Comparison of ENCODE assay signal across 15 cellular contexts in genomic region chr5:54295658-54296276, GRCh38. TPM values are rescaled to one million over a fixed set of nuclear protein-coding genes. Genes with fewer than 3 reads are reported as not detected.
DNase-seq lines count a peak whose midpoint lies in the region; ATAC-seq lines count a peak whose summit lies in the region.
"Had no signal": no experiment of that assay in that cellular context is flagged by ENCODE, and none has a peak within 500 bp of the region (broad histone marks: within the 10 kb centered on the region; RNA-seq: fewer than 3 reads in every experiment).

No MANE protein-coding gene starts in this region.

- POLR2A ChIA-PET in activated CD8-positive, alpha-beta T cell treated with anti-CD3 and anti-CD28 coated beads, Interleukin-2, amount 10 ng/mL, durations not matched to agents 7 days and 5 days (lab: Charles Lee) = no interaction called here

- H3K4me3 Mint-ChIP-seq in activated CD8-positive, alpha-beta T cell treated with anti-CD3 and anti-CD28 coated beads, Interleukin-2, amount 10 ng/mL, durations not matched to agents 7 days and 5 days = no peak overlapping the region
- H3K4me3 Mint-ChIP-seq: activated naive CD8-positive, alpha-beta T cell treated with anti-CD3 and anti-CD28 coated beads, Interleukin-2, amount 50 U/mL, for 24 hours; CD4-positive, CD25-positive, alpha-beta regulatory T cell; stimulated activated naive CD8-positive, alpha-beta T cell treated with anti-CD3 and anti-CD28 coated beads, Interleukin-15, Interleukin-2, amounts not matched to agents 100 ng/mL and 50 ng/mL, for 24 hours had no signal

- no peaks in the 10 kb centered on the region for H3K36me3 Mint-ChIP-seq in activated CD8-positive, alpha-beta T cell treated with anti-CD3 and anti-CD28 coated beads, Interleukin-2, amount 10 ng/mL, durations not matched to agents 7 days and 5 days (ENCODE audit: low read depth)

- no peaks in the 10 kb centered on the region for H3K27me3 ChIP-seq in right cardiac atrium (ENCODE audit: control insufficient read depth, insufficient read depth)
- H3K27me3 ChIP-seq: ovary, SJSA1 had no signal

- H3K27me3 Mint-ChIP-seq in activated CD8-positive, alpha-beta T cell treated with anti-CD3 and anti-CD28 coated beads, Interleukin-2, amount 10 ng/mL, durations not matched to agents 7 days and 5 days (ENCODE audit: low read depth) = no peaks in the 10 kb centered on the region
- H3K27me3 Mint-ChIP-seq: activated naive CD8-positive, alpha-beta T cell treated with anti-CD3 and anti-CD28 coated beads, Interleukin-2, amount 50 U/mL, for 24 hours; CD4-positive, CD25-positive, alpha-beta regulatory T cell; stimulated activated naive CD8-positive, alpha-beta T cell treated with anti-CD3 and anti-CD28 coated beads, Interleukin-15, Interleukin-2, amounts not matched to agents 100 ng/mL and 50 ng/mL, for 24 hours had no signal

- peaks cover 21% of the 10 kb centered on the region for H3K4me1 ChIP-seq in right cardiac atrium (ENCODE audit: control insufficient read depth, insufficient read depth, low read length)
- H3K4me1 ChIP-seq: SJSA1 had no signal

- peak; percentile 88 to 90 for ATAC-seq in right cardiac atrium
- ATAC-seq in activated CD8-positive, alpha-beta T cell treated with anti-CD3 and anti-CD28 coated beads, Interleukin-2, amount 10 ng/mL, durations not matched to agents 7 days and 5 days = no peak
- ATAC-seq: activated naive CD8-positive, alpha-beta T cell treated with anti-CD3 and anti-CD28 coated beads, Interleukin-2, amount 50 U/mL, for 24 hours had no signal

- CTCF ChIA-PET in activated CD8-positive, alpha-beta T cell treated with anti-CD3 and anti-CD28 coated beads, Interleukin-2, amount 10 ng/mL, durations not matched to agents 7 days and 5 days (lab: Charles Lee) = no interaction called here

- H3K27ac Mint-ChIP-seq in activated CD8-positive, alpha-beta T cell treated with anti-CD3 and anti-CD28 coated beads, Interleukin-2, amount 10 ng/mL, durations not matched to agents 7 days and 5 days = no peak overlapping the region
- H3K27ac Mint-ChIP-seq: activated naive CD8-positive, alpha-beta T cell treated with anti-CD3 and anti-CD28 coated beads, Interleukin-2, amount 50 U/mL, for 24 hours; CD4-positive, CD25-positive, alpha-beta regulatory T cell; stimulated activated naive CD8-positive, alpha-beta T cell treated with anti-CD3 and anti-CD28 coated beads, Interleukin-15, Interleukin-2, amounts not matched to agents 100 ng/mL and 50 ng/mL, for 24 hours had no signal

- intact Hi-C loops in right cardiac atrium (cut with DNase I) = no loop called here

- H3K9me3 ChIP-seq in right cardiac atrium (ENCODE audit: control insufficient read depth, low read length) = no peaks in the 10 kb centered on the region
- H3K9me3 ChIP-seq: ovary, SJSA1 had no signal

- H3K27ac ChIP-seq in right cardiac atrium (ENCODE audit: low read length) = peak overlapping the region; percentile 17
- H3K27ac ChIP-seq: ovary, SJSA1, WERI-Rb-1 had no signal

- no peaks in the 10 kb centered on the region for H3K9me3 Mint-ChIP-seq in activated CD8-positive, alpha-beta T cell treated with anti-CD3 and anti-CD28 coated beads, Interleukin-2, amount 10 ng/mL, durations not matched to agents 7 days and 5 days (ENCODE audit: insufficient read depth)
- H3K9me3 Mint-ChIP-seq: activated naive CD8-positive, alpha-beta T cell treated with anti-CD3 and anti-CD28 coated beads, Interleukin-2, amount 50 U/mL, for 24 hours; stimulated activated naive CD8-positive, alpha-beta T cell treated with anti-CD3 and anti-CD28 coated beads, Interleukin-15, Interleukin-2, amounts not matched to agents 100 ng/mL and 50 ng/mL, for 24 hours had no signal

- DNase-seq in KBM-7 = peak; percentile 47
- peak; percentile 39 for DNase-seq in SKM-1 (lab: John Stamatoyannopoulos, UW; ENCODE audit: unreplicated experiment)
- DNase-seq in right cardiac atrium = peak in 1 of 3 donors; percentile 55
- peak; percentile 14 for DNase-seq in putamen (ENCODE audit: low spot score)
- no peak for DNase-seq in NCI-H446 treated with DMSO at 0.1 percent for 48 hours (lab: John Stamatoyannopoulos, UW)
- no peak for DNase-seq in NCI-H446 (lab: John Stamatoyannopoulos, UW)
- DNase-seq in amygdala (lab: John Stamatoyannopoulos, UW) = no peak
- no peak for DNase-seq in activated CD8-positive, alpha-beta T cell treated with anti-CD3 and anti-CD28 coated beads, Interleukin-2, amount 10 ng/mL, durations not matched to agents 7 days and 5 days
- DNase-seq: activated naive CD8-positive, alpha-beta T cell treated with anti-CD3 and anti-CD28 coated beads, Interleukin-2, amount 50 U/mL, for 24 hours; CD4-positive, CD25-positive, alpha-beta regulatory T cell; ovary; stimulated activated CD4-positive, alpha-beta T cell treated with anti-CD3 and anti-CD28 coated beads, Interleukin-4, amount 100 ng/mL, for 1 hour; WERI-Rb-1 had no signal

- no peak overlapping the region for H3K4me3 ChIP-seq in right cardiac atrium (ENCODE audit: low read length)
- H3K4me3 ChIP-seq: ovary, SJSA1 had no signal

- H3K4me1 Mint-ChIP-seq in activated CD8-positive, alpha-beta T cell treated with anti-CD3 and anti-CD28 coated beads, Interleukin-2, amount 10 ng/mL, durations not matched to agents 7 days and 5 days (ENCODE audit: low read depth) = peaks cover 1% of the 10 kb centered on the region

- in situ Hi-C loops in KBM-7 (cut with MboI; ENCODE audit: low pct_unique_long_range_greater_than_20kb, low sequenced_read_pairs) = no loop called here

- WGBS in right cardiac atrium = 49% methylated on average over 8 of the region's 8 CpGs

RNA-seq across cellular contexts. Expression of gene ARL15, which starts 14.6 kb away (rescaled TPM):
- 10 to 100 TPM; 24.0 to 30.3 (median 25.1) TPM for total RNA-seq in right cardiac atrium
- 14.2 TPM for polyA plus RNA-seq in right cardiac atrium
- 10 to 100 TPM; 10.6 to 12.3 TPM for total RNA-seq in activated CD8-positive, alpha-beta T cell treated with anti-CD3 and anti-CD28 coated beads, Interleukin-2, amount 10 ng/mL, durations not matched to agents 7 days and 5 days

Comparison
In these comparisons a context has a peak if more than half of its experiments do, and no peak if none do; other contexts are left out.
1. DNase-seq: peak in KBM-7 (single experiment), SKM-1 (single experiment) and putamen (single experiment); none in NCI-H446 treated with DMSO at 0.1 percent for 48 hours (single experiment), NCI-H446 (0 of 2), amygdala (0 of 56) and activated CD8-positive, alpha-beta T cell treated with anti-CD3 and anti-CD28 coated beads, Interleukin-2, amount 10 ng/mL, durations not matched to agents 7 days and 5 days (single experiment).